ENCODE assay signal across 8 cellular contexts in the genomic region with DNA sequence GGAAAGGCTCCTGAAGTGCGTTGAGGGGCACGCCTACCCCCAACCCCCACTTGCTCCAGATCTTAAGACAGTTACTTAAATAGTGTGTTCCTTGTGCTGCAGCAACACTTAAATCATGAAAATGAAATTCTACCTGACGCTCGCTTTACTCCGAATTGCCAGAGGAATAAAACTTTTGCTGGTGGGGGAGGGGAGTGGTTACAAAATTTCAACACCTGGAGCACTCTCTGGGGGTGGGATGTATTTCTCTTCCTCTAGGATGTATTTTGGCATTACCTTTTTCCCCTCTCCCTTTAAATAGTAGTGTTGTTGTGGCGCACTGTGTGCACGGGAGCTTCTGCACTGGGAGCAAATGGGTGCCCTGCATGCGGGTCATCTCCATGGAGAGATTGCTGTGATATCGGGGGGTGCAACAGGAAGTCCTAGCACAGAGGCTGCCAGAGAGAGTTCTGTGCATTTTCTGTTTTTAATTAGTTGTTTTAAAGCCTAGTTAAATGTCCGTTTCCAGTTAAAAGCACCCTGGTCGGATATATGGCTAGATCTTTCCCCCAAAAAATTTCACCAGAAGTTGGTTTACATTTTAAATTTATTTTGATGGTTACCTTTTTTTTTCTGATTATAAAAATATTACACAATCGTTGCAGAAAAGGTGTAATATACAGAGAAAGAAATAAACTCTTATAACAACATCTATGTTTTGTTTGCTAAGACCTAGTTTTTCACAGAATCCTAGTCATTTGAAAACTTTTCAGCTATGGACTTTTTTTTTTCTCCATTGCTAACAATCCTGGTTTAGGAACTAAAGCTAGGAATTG.
DNase-seq lines count a peak whose midpoint lies in the region; ATAC-seq and TF ChIP-seq lines count a peak whose summit lies in the region.

No MANE protein-coding gene starts in this region.

- peak overlapping the region; percentile 96 for H3K4me2 ChIP-seq in fibroblast of lung (ENCODE audit: extremely low read depth, insufficient read depth, low read length)

- H3K27ac ChIP-seq in fibroblast of lung (ENCODE audit: insufficient read depth, low read length) = peak overlapping the region; percentile 79

- TF ChIP-seq CTCF in fibroblast of lung (conservative IDR thresholded peaks at IDR 0.05 in 1 of 2, IDR thresholded peaks at IDR 0.05 in 1 of 2; ENCODE audit: low read depth in 1 of 2, low read length in 2 of 2) = no peak

- no peaks in the 10 kb centered on the region for H3K9me3 ChIP-seq in fibroblast of lung (ENCODE audit: control insufficient read depth, insufficient read depth, low read depth, low read length)

- H3K4me1 ChIP-seq in fibroblast of lung (ENCODE audit: control insufficient read depth, extremely low read depth, insufficient read depth, low read length) = peaks cover 6% of the 10 kb centered on the region

- H3K9ac ChIP-seq in fibroblast of lung (ENCODE audit: insufficient read depth, low read length) = peak overlapping the region; percentile 79

- H3K79me2 ChIP-seq in fibroblast of lung (ENCODE audit: control insufficient read depth, insufficient read depth, low read length) = peaks cover 23% of the 10 kb centered on the region

- H3K4me3 ChIP-seq in fibroblast of lung (replicated peaks in 1 of 4; ENCODE audit: control extremely low read depth in 1 of 4, insufficient read depth in 1 of 4, low read depth in 3 of 4, low read length in 4 of 4) = peak overlapping the region; percentile 71 to 85 (median 79)

- no peaks in the 10 kb centered on the region for H4K20me1 ChIP-seq in fibroblast of lung (ENCODE audit: control insufficient read depth, extremely low read depth, insufficient read depth, low read length)

- H3K36me3 ChIP-seq in fibroblast of lung (ENCODE audit: control insufficient read depth, insufficient read depth, low read length) = no peaks in the 10 kb centered on the region

- H3K27me3 ChIP-seq in fibroblast of lung (ENCODE audit: control insufficient read depth, insufficient read depth, low read length) = no peaks in the 10 kb centered on the region

- peak; percentile 43 for DNase-seq in DMS153 treated with DMSO at 0.1 percent for 48 hours (lab: John Stamatoyannopoulos, UW; ENCODE audit: unreplicated experiment)
- no peak for DNase-seq in DMS153 (lab: John Stamatoyannopoulos, UW)
- peak in 1 of 2 donors; percentile 26 for DNase-seq in fibroblast of lung (ENCODE audit: low read depth in 2 of 2)
- peak; percentile 19 for DNase-seq in renal cortical epithelial cell (ENCODE audit: low read depth)

- no peak for ATAC-seq in HG03095 (IDR thresholded peaks at IDR 0.05; ENCODE audit: unreplicated experiment)
- no peak for ATAC-seq in HG03457 (IDR thresholded peaks at IDR 0.05; ENCODE audit: unreplicated experiment)
- no peak for ATAC-seq in HG03565 (IDR thresholded peaks at IDR 0.05; ENCODE audit: unreplicated experiment)

- H2AFZ ChIP-seq in fibroblast of lung (ENCODE audit: low read length) = no peak overlapping the region

TF ChIP-seq in PFSK-1, 5 proteins besides CTCF, POLR2A, EP300 and RAD21:
- TF ChIP-seq SIN3A (IDR thresholded peaks at IDR 0.05; ENCODE audit: borderline replicate concordance, insufficient read depth, low read length) (peak; percentile 46; the same call in 1 of the 2 replicates), POLR2AphosphoS5 (IDR thresholded peaks at IDR 0.05; ENCODE audit: low read depth, low read length) (no peak), FOXP2 (optimal IDR thresholded peaks at IDR 0.05; ENCODE audit: borderline replicate concordance, extremely low read depth, extremely low read length, insufficient read depth) (no peak), TAF1 (IDR thresholded peaks at IDR 0.05; ENCODE audit: borderline replicate concordance, insufficient read depth, low read length) (no peak)
- TF ChIP-seq, protein P1, sequence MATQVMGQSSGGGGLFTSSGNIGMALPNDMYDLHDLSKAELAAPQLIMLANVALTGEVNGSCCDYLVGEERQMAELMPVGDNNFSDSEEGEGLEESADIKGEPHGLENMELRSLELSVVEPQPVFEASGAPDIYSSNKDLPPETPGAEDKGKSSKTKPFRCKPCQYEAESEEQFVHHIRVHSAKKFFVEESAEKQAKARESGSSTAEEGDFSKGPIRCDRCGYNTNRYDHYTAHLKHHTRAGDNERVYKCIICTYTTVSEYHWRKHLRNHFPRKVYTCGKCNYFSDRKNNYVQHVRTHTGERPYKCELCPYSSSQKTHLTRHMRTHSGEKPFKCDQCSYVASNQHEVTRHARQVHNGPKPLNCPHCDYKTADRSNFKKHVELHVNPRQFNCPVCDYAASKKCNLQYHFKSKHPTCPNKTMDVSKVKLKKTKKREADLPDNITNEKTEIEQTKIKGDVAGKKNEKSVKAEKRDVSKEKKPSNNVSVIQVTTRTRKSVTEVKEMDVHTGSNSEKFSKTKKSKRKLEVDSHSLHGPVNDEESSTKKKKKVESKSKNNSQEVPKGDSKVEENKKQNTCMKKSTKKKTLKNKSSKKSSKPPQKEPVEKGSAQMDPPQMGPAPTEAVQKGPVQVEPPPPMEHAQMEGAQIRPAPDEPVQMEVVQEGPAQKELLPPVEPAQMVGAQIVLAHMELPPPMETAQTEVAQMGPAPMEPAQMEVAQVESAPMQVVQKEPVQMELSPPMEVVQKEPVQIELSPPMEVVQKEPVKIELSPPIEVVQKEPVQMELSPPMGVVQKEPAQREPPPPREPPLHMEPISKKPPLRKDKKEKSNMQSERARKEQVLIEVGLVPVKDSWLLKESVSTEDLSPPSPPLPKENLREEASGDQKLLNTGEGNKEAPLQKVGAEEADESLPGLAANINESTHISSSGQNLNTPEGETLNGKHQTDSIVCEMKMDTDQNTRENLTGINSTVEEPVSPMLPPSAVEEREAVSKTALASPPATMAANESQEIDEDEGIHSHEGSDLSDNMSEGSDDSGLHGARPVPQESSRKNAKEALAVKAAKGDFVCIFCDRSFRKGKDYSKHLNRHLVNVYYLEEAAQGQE (IDR thresholded peaks at IDR 0.05; ENCODE audit: insufficient read depth in 1 of 2, low read depth in 2 of 2, low read length in 2 of 2) = no peak
TF ChIP-seq in PFSK-1: peak in this region for 1.
